In the genomic region with DNA sequence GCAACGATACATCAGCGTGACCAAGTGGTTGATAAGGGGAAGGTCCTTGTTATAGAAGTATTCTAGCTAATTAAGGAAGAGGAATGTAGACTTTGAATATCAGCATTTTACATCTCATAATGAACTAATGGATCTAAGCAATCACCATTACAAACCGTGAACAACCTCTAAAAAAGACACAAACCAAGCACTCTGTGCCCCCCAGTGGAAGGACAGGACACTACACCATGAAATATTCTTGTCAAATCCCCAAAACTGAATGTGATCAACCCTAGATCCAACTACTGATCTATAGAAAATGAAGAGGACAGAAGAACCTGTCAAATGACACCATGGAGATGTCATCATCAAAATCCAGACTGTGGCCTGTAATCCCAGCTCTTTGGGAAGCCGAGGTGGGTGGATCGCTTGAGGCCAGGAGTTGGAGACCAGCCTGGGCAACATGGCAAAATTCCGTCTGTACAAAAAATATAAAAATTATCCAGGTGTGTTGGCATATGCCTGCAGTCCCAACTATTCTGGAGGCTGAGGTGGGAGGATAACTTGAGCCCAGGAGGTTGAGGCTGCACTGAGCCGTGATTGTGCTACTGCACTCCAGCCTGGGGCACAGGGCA, we compare ENCODE assay signal across 8 cellular contexts.
DNase-seq lines count a peak whose midpoint lies in the region; ATAC-seq and TF ChIP-seq lines count a peak whose summit lies in the region.

No MANE protein-coding gene starts in this region.

- H2AFZ ChIP-seq in GM23338 (no peak overlapping the region), PC-3 (ENCODE audit: low read length) (no peak overlapping the region)

- H3K79me2 ChIP-seq in GM23338 (replicated peaks; ENCODE audit: insufficient read depth): no peaks in the 10 kb centered on the region
- H3K79me2 ChIP-seq in PC-3 (ENCODE audit: low read length): no peaks in the 10 kb centered on the region

- H3K27ac ChIP-seq in GM23338 (ENCODE audit: low read depth) (no peak overlapping the region), PC-3 (ENCODE audit: low read length) (no peak overlapping the region)

- no peaks in the 10 kb centered on the region for H3K9me3 ChIP-seq in PC-3 (ENCODE audit: low read length)

- peaks cover 11% of the 10 kb centered on the region for H3K4me1 Mint-ChIP-seq in GM23338

- no peaks in the 10 kb centered on the region for H3K4me1 ChIP-seq in GM23338 (ENCODE audit: insufficient read depth)
- peaks cover 8% of the 10 kb centered on the region for H3K4me1 ChIP-seq in PC-3 (ENCODE audit: insufficient read depth, low read length)

- no peak overlapping the region for H3K9ac ChIP-seq in PC-3 (ENCODE audit: low read length)

- no peak overlapping the region for H3K4me2 ChIP-seq in GM23338
- H3K4me2 ChIP-seq in PC-3 (ENCODE audit: low read length): no peak overlapping the region

- peaks cover 3% of the 10 kb centered on the region for H3K27me3 Mint-ChIP-seq in GM23338 (ENCODE audit: insufficient read depth, low read depth, poor library complexity)

- no peak overlapping the region for H3K27ac Mint-ChIP-seq in GM23338

- H3K36me3 ChIP-seq in GM23338 (ENCODE audit: insufficient read depth) (no peaks in the 10 kb centered on the region), PC-3 (ENCODE audit: low read depth, low read length) (no peaks in the 10 kb centered on the region)

- H3K27me3 ChIP-seq in GM23338 (ENCODE audit: insufficient read depth): no peaks in the 10 kb centered on the region
- no peaks in the 10 kb centered on the region for H3K27me3 ChIP-seq in PC-3 (ENCODE audit: low read length)

- peak; percentile 80 to 82 for TF ChIP-seq CTCF in GM23338 (conservative IDR thresholded peaks at IDR 0.05; ENCODE audit: low read depth in 2 of 2)
- peak; percentile 78 for TF ChIP-seq CTCF in PC-3 (conservative IDR thresholded peaks at IDR 0.05; ENCODE audit: low read depth, low read length)

- CTCF ChIA-PET in PC-3 (lab: Charles Lee): no interaction called here

- no peaks in the 10 kb centered on the region for H4K20me1 ChIP-seq in GM23338 (replicated peaks; ENCODE audit: insufficient read depth)
- H4K20me1 ChIP-seq in PC-3 (ENCODE audit: low read length): no peaks in the 10 kb centered on the region

- ATAC-seq in GM23338 (no peak), PC-3 (peak; percentile 36; the same call in 1 of the 2 replicates), GM19395 (IDR thresholded peaks at IDR 0.05; ENCODE audit: unreplicated experiment) (no peak)

- POLR2A ChIA-PET in PC-3 (lab: Charles Lee; ENCODE audit: unreplicated experiment): no interaction called here

- no peaks in the 10 kb centered on the region for H3F3A ChIP-seq in GM23338 (replicated peaks; ENCODE audit: low read depth)
- H3F3A ChIP-seq in PC-3 (ENCODE audit: low read length, unreplicated experiment): no peaks in the 10 kb centered on the region

- H3K36me3 Mint-ChIP-seq in GM23338 (ENCODE audit: low read depth): peaks cover 3% of the 10 kb centered on the region; the same call in 2 of the 3 replicates

- H3K9me3 Mint-ChIP-seq in GM23338: peaks cover 9% of the 10 kb centered on the region

- DNase-seq in DMS53 (lab: John Stamatoyannopoulos, UW) (peak; percentile 59), GM23338 (ENCODE audit: low spot score) (peak; percentile 80), PC-3 (peak; percentile 72), activated T-helper 1 cell treated with Interleukin-2 at 50 U/mL for 16 hours (ENCODE audit: low read depth) (peak; percentile 23), germinal center (ENCODE audit: low spot score) (peak; percentile 59), NCI-H128 (lab: John Stamatoyannopoulos, UW; ENCODE audit: unreplicated experiment) (no peak)
- DNase-seq in stimulated activated CD4-positive, alpha-beta T cell treated with anti-CD3 and anti-CD28 coated beads, Interleukin-2, amount 100 ng/mL, for 24 hours: peak; percentile 57 to 70

- BruUV-seq in PC-3 (replicated peaks; lab: Mats Ljungman, UMichigan): no TSS peak

- H3K4me3 Mint-ChIP-seq in GM23338: no peak overlapping the region

- H3K4me3 ChIP-seq in GM23338: no peak overlapping the region
- H3K4me3 ChIP-seq in PC-3 (ENCODE audit: low read length): no peak overlapping the region

- intact Hi-C loops in PC-3 (cut with micrococcal nuclease): loop anchor here (1.0 kb wide), 2 partner anchors 268 to 290 kb away; no protein-coding TSS in a partner anchor

- H3K9me2 ChIP-seq in GM23338 (ENCODE audit: insufficient read depth): no peaks in the 10 kb centered on the region
- no peaks in the 10 kb centered on the region for H3K9me2 ChIP-seq in PC-3 (replicated peaks; ENCODE audit: low read length)

TF ChIP-seq in GM23338, 12 proteins besides CTCF, POLR2A, EP300 and RAD21 (continues in another document):
- TF ChIP-seq EZH2 (IDR thresholded peaks at IDR 0.05; ENCODE audit: low read depth, unreplicated experiment): no peak
- no peak for TF ChIP-seq EZH2phosphoT487 (IDR thresholded peaks at IDR 0.05; ENCODE audit: unreplicated experiment)
- TF ChIP-seq ZNF114 (CRISPR knock-in tag; IDR thresholded peaks at IDR 0.05): no peak
- TF ChIP-seq, protein P1, sequence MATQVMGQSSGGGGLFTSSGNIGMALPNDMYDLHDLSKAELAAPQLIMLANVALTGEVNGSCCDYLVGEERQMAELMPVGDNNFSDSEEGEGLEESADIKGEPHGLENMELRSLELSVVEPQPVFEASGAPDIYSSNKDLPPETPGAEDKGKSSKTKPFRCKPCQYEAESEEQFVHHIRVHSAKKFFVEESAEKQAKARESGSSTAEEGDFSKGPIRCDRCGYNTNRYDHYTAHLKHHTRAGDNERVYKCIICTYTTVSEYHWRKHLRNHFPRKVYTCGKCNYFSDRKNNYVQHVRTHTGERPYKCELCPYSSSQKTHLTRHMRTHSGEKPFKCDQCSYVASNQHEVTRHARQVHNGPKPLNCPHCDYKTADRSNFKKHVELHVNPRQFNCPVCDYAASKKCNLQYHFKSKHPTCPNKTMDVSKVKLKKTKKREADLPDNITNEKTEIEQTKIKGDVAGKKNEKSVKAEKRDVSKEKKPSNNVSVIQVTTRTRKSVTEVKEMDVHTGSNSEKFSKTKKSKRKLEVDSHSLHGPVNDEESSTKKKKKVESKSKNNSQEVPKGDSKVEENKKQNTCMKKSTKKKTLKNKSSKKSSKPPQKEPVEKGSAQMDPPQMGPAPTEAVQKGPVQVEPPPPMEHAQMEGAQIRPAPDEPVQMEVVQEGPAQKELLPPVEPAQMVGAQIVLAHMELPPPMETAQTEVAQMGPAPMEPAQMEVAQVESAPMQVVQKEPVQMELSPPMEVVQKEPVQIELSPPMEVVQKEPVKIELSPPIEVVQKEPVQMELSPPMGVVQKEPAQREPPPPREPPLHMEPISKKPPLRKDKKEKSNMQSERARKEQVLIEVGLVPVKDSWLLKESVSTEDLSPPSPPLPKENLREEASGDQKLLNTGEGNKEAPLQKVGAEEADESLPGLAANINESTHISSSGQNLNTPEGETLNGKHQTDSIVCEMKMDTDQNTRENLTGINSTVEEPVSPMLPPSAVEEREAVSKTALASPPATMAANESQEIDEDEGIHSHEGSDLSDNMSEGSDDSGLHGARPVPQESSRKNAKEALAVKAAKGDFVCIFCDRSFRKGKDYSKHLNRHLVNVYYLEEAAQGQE (IDR thresholded peaks at IDR 0.05; ENCODE audit: unreplicated experiment): no peak
- TF ChIP-seq JUNB (IDR thresholded peaks at IDR 0.05; ENCODE audit: unreplicated experiment): no peak
- TF ChIP-seq, protein P2, sequence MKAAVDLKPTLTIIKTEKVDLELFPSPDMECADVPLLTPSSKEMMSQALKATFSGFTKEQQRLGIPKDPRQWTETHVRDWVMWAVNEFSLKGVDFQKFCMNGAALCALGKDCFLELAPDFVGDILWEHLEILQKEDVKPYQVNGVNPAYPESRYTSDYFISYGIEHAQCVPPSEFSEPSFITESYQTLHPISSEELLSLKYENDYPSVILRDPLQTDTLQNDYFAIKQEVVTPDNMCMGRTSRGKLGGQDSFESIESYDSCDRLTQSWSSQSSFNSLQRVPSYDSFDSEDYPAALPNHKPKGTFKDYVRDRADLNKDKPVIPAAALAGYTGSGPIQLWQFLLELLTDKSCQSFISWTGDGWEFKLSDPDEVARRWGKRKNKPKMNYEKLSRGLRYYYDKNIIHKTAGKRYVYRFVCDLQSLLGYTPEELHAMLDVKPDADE (IDR thresholded peaks at IDR 0.05): no peak
- no peak for TF ChIP-seq CREB1 (CRISPR knock-in tag; IDR thresholded peaks at IDR 0.05; ENCODE audit: low read depth)
- TF ChIP-seq STAT1 (IDR thresholded peaks at IDR 0.05; ENCODE audit: unreplicated experiment): no peak
- no peak for TF ChIP-seq ZNF331 (CRISPR knock-in tag; IDR thresholded peaks at IDR 0.05; ENCODE audit: low read depth)
- TF ChIP-seq POLR2AphosphoS5 (IDR thresholded peaks at IDR 0.05; ENCODE audit: low read depth): no peak
